15 cellular contexts compared by ENCODE assay signal in genomic region chr13:37495046-37495445, GRCh38.
A peak's percentile ranks its signal among the peaks of the same experiment; 100 is the strongest.
DNase-seq lines count a peak whose midpoint lies in the region; ATAC-seq and TF ChIP-seq lines count a peak whose summit lies in the region.
"Had no signal": no experiment of that assay in that cellular context is flagged by ENCODE, and none has a peak within 500 bp of the region (broad histone marks: within the 10 kb centered on the region; RNA-seq: fewer than 3 reads in every experiment).

No MANE protein-coding gene starts in this region.

- H3K4me1 Mint-ChIP-seq in activated CD8-positive, alpha-beta memory T cell treated with anti-CD3 and anti-CD28 coated beads, Interleukin-2, amount 10 ng/mL, durations not matched to agents 7 days and 5 days = no peaks in the 10 kb centered on the region
- H3K4me1 Mint-ChIP-seq in CD14-positive monocyte = no peaks in the 10 kb centered on the region
- H3K4me1 Mint-ChIP-seq: activated CD4-positive, alpha-beta T cell treated with anti-CD3 and anti-CD28 coated beads, Interleukin-2, amount 10 ng/mL, durations not matched to agents 24 days and 14 days had no signal

- H3K4me1 ChIP-seq in ACC112 (ENCODE audit: control insufficient read depth, insufficient read depth, low read length, unreplicated experiment) = peaks cover 22% of the 10 kb centered on the region

- DNase-seq in DMS53 treated with DMSO at 0.1 percent for 48 hours (lab: John Stamatoyannopoulos, UW; ENCODE audit: unreplicated experiment) = peak; percentile 12
- peak; percentile 88 for DNase-seq in NCI-H446 treated with DMSO at 0.1 percent for 48 hours (lab: John Stamatoyannopoulos, UW)
- DNase-seq in epithelial cell of esophagus (ENCODE audit: low read depth) = peak; percentile 60
- DNase-seq in activated CD8-positive, alpha-beta memory T cell treated with anti-CD3 and anti-CD28 coated beads, Interleukin-2, amount 10 ng/mL, durations not matched to agents 7 days and 5 days = no peak
- no peak for DNase-seq in CD14-positive monocyte (ENCODE audit: low spot score)
- DNase-seq: activated CD4-positive, alpha-beta T cell treated with anti-CD3 and anti-CD28 coated beads, Interleukin-2, amount 10 ng/mL, durations not matched to agents 24 days and 14 days; activated T-cell treated with anti-CD3 and anti-CD28 coated beads, Interleukin-2, amount 50 U/mL, for 4 hours; NCI-H187 treated with DMSO at 0.1 percent for 48 hours; stomach had no signal

- no peak overlapping the region for H3K4me3 Mint-ChIP-seq in activated CD8-positive, alpha-beta memory T cell treated with anti-CD3 and anti-CD28 coated beads, Interleukin-2, amount 10 ng/mL, durations not matched to agents 7 days and 5 days
- H3K4me3 Mint-ChIP-seq in CD14-positive monocyte = no peak overlapping the region
- H3K4me3 Mint-ChIP-seq: activated CD4-positive, alpha-beta T cell treated with anti-CD3 and anti-CD28 coated beads, Interleukin-2, amount 10 ng/mL, durations not matched to agents 24 days and 14 days; activated T-cell treated with anti-CD3 and anti-CD28 coated beads, Interleukin-2, amount 50 U/mL, for 4 hours; T-helper 1 cell treated with Interleukin-12 subunit alpha and Interleukin-12 subunit beta and Interleukin-4 antibody, amounts not matched to agents 30 μg/mL and 1 μg/mL, for 36 hours had no signal

- H3K27ac Mint-ChIP-seq in activated CD8-positive, alpha-beta memory T cell treated with anti-CD3 and anti-CD28 coated beads, Interleukin-2, amount 10 ng/mL, durations not matched to agents 7 days and 5 days = no peak overlapping the region
- no peak overlapping the region for H3K27ac Mint-ChIP-seq in CD14-positive monocyte
- H3K27ac Mint-ChIP-seq: activated CD4-positive, alpha-beta T cell treated with anti-CD3 and anti-CD28 coated beads, Interleukin-2, amount 10 ng/mL, durations not matched to agents 24 days and 14 days; T-helper 1 cell treated with Interleukin-12 subunit alpha and Interleukin-12 subunit beta and Interleukin-4 antibody, amounts not matched to agents 30 μg/mL and 1 μg/mL, for 36 hours had no signal

- no peak for ATAC-seq in activated CD8-positive, alpha-beta memory T cell treated with anti-CD3 and anti-CD28 coated beads, Interleukin-2, amount 10 ng/mL, durations not matched to agents 7 days and 5 days
- ATAC-seq in HG03460 (IDR thresholded peaks at IDR 0.05; ENCODE audit: unreplicated experiment) = no peak
- no peak for ATAC-seq in HG03108 (IDR thresholded peaks at IDR 0.05; ENCODE audit: unreplicated experiment)
- ATAC-seq: activated T-cell treated with anti-CD3 and anti-CD28 coated beads, Interleukin-2, amount 50 U/mL, for 4 hours had no signal

- H3K27ac ChIP-seq in ACC112 (ENCODE audit: low read depth, low read length) = peak overlapping the region; percentile 8; the same call in 1 of the 2 replicates
- H3K27ac ChIP-seq: neutrophil, stomach had no signal

- H3K36me3 ChIP-seq in ACC112 (ENCODE audit: insufficient read depth, low read length) = no peaks in the 10 kb centered on the region
- H3K36me3 ChIP-seq: neutrophil, stomach had no signal

- no peak for TF ChIP-seq CTCF in epithelial cell of esophagus (IDR thresholded peaks at IDR 0.05; ENCODE audit: insufficient read depth, low read depth, low read length, missing control alignments)
- no peak for TF ChIP-seq CTCF in CD14-positive monocyte (IDR thresholded peaks at IDR 0.05)

- H2AFZ ChIP-seq in ACC112 (ENCODE audit: low read length, unreplicated experiment) = no peak overlapping the region

- H3K4me3 ChIP-seq in ACC112 (ENCODE audit: low read depth, low read length) (no peak overlapping the region), epithelial cell of esophagus (ENCODE audit: low read length) (no peak overlapping the region)
- H3K4me3 ChIP-seq: skin epidermis, stomach had no signal

- intact Hi-C loops in CD14-positive monocyte (cut with micrococcal nuclease) = no loop called here

- H3K27me3 Mint-ChIP-seq in activated CD8-positive, alpha-beta memory T cell treated with anti-CD3 and anti-CD28 coated beads, Interleukin-2, amount 10 ng/mL, durations not matched to agents 7 days and 5 days = no peaks in the 10 kb centered on the region
- H3K27me3 Mint-ChIP-seq in CD14-positive monocyte (ENCODE audit: low read depth in 3 of 3) = no peaks in the 10 kb centered on the region
- H3K27me3 Mint-ChIP-seq: activated CD4-positive, alpha-beta T cell treated with anti-CD3 and anti-CD28 coated beads, Interleukin-2, amount 10 ng/mL, durations not matched to agents 24 days and 14 days had no signal

- H3K79me2 ChIP-seq in ACC112 (ENCODE audit: control insufficient read depth, insufficient read depth, low read length, unreplicated experiment) = no peaks in the 10 kb centered on the region

- CTCF ChIA-PET in activated CD8-positive, alpha-beta memory T cell treated with anti-CD3 and anti-CD28 coated beads, Interleukin-2, amount 10 ng/mL, durations not matched to agents 7 days and 5 days (lab: Charles Lee) = no interaction called here

- H3K27me3 ChIP-seq in ACC112 (ENCODE audit: insufficient read depth, low read length) = no peaks in the 10 kb centered on the region
- H3K27me3 ChIP-seq: neutrophil, stomach had no signal

- no peaks in the 10 kb centered on the region for H3K36me3 Mint-ChIP-seq in activated CD8-positive, alpha-beta memory T cell treated with anti-CD3 and anti-CD28 coated beads, Interleukin-2, amount 10 ng/mL, durations not matched to agents 7 days and 5 days
- no peaks in the 10 kb centered on the region for H3K36me3 Mint-ChIP-seq in CD14-positive monocyte

- H3K9me3 Mint-ChIP-seq in activated CD8-positive, alpha-beta memory T cell treated with anti-CD3 and anti-CD28 coated beads, Interleukin-2, amount 10 ng/mL, durations not matched to agents 7 days and 5 days (ENCODE audit: low read depth) = peaks cover 3% of the 10 kb centered on the region
- peaks cover 0 to 10% (median 7%) of the 10 kb centered on the region in 7 donors for H3K9me3 Mint-ChIP-seq in CD14-positive monocyte

Comparison
In these comparisons a context has a peak if more than half of its experiments do, and no peak if none do; other contexts are left out.
1. DNase-seq: peak in DMS53 treated with DMSO at 0.1 percent for 48 hours (single experiment), NCI-H446 treated with DMSO at 0.1 percent for 48 hours (single experiment) and epithelial cell of esophagus (single experiment); none in activated CD8-positive, alpha-beta memory T cell treated with anti-CD3 and anti-CD28 coated beads, Interleukin-2, amount 10 ng/mL, durations not matched to agents 7 days and 5 days (single experiment) and CD14-positive monocyte (single experiment).